8 cellular contexts compared by ENCODE assay signal in genomic region chr3:49412632-49413337, GRCh38. TPM values are rescaled to one million over a fixed set of nuclear protein-coding genes. Genes with fewer than 3 reads are reported as not detected.
DNase-seq lines count a peak whose midpoint lies in the region; ATAC-seq and TF ChIP-seq lines count a peak whose summit lies in the region.

No MANE protein-coding gene starts in this region.

- peaks cover 41% of the 10 kb centered on the region for H3K4me1 ChIP-seq in psoas muscle

- ATAC-seq in SK-N-SH treated with all-trans-retinoic acid at 6 μM for 48 hours = peak; percentile 12; the same call in 2 of the 3 replicates
- ATAC-seq in psoas muscle = no peak
- no peak for ATAC-seq in GM18909 (IDR thresholded peaks at IDR 0.05; ENCODE audit: poor library complexity, unreplicated experiment)

- DNase-seq in fibroblast of mammary gland (ENCODE audit: low read depth) (no peak), psoas muscle (peak in 1 of 2 donors; percentile 44), NCI-H524 treated with DMSO at 0.1 percent for 48 hours (lab: John Stamatoyannopoulos, UW) (no peak), dedifferentiated amniotic fluid mesenchymal stem cell (ENCODE audit: extremely low spot score) (no peak), hippocampal formation (lab: John Stamatoyannopoulos, UW) (no peak)

- intact Hi-C loops in psoas muscle (cut with DNase I) = loop anchor here in 1 of 2 donors (5.0 kb wide), 1 partner anchor 70 kb away; the partner anchor contains the start of gene USP4

- WGBS in psoas muscle, 3 donors = 21 to 23% (median 22%) methylated on average over 16 of the region's 16 CpGs

- no peaks in the 10 kb centered on the region for H3K9me3 ChIP-seq in psoas muscle

- no peak for TF ChIP-seq CTCF in GM12875 (IDR thresholded peaks at IDR 0.05; ENCODE audit: borderline replicate concordance, insufficient read depth, low read depth, low read length)
- no peak for TF ChIP-seq CTCF in fibroblast of mammary gland (conservative IDR thresholded peaks at IDR 0.05; ENCODE audit: control insufficient read depth, insufficient read depth, low read depth, low read length)
- no peak for TF ChIP-seq CTCF in psoas muscle (IDR thresholded peaks at IDR 0.05)

- H3K4me3 ChIP-seq in GM12875 (ENCODE audit: low read depth, low read length) (peak overlapping the region; percentile 86), fibroblast of mammary gland (ENCODE audit: control insufficient read depth, low read depth, low read length) (peak overlapping the region; percentile 91), psoas muscle (peak overlapping the region; percentile 87)

- H3K27ac ChIP-seq in psoas muscle = peak overlapping the region; percentile 99

- H3K27me3 ChIP-seq in psoas muscle (ENCODE audit: insufficient read depth in 3 of 3, low read length in 2 of 3) = no peaks in the 10 kb centered on the region

- peaks cover 0 to 44% of the 10 kb centered on the region in 2 donors for H3K36me3 ChIP-seq in psoas muscle (ENCODE audit: insufficient read depth in 1 of 2, low read depth in 1 of 2)

TF ChIP-seq in SK-N-SH treated with all-trans-retinoic acid at 6 μM for 48 hours, 23 proteins besides CTCF, POLR2A, EP300 and RAD21:
- TF ChIP-seq, protein P1, sequence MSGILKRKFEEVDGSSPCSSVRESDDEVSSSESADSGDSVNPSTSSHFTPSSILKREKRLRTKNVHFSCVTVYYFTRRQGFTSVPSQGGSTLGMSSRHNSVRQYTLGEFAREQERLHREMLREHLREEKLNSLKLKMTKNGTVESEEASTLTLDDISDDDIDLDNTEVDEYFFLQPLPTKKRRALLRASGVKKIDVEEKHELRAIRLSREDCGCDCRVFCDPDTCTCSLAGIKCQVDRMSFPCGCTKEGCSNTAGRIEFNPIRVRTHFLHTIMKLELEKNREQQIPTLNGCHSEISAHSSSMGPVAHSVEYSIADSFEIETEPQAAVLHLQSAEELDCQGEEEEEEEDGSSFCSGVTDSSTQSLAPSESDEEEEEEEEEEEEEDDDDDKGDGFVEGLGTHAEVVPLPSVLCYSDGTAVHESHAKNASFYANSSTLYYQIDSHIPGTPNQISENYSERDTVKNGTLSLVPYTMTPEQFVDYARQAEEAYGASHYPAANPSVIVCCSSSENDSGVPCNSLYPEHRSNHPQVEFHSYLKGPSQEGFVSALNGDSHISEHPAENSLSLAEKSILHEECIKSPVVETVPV (CRISPR knock-in tag; IDR thresholded peaks at IDR 0.05) = no peak
- TF ChIP-seq ZC3H10 (CRISPR knock-in tag; IDR thresholded peaks at IDR 0.05) (no peak), ZFP30 (CRISPR knock-in tag; IDR thresholded peaks at IDR 0.05) (no peak), ARNTL (CRISPR knock-in tag; IDR thresholded peaks at IDR 0.05; ENCODE audit: borderline replicate concordance, low read depth) (no peak)
- TF ChIP-seq, protein P2, sequence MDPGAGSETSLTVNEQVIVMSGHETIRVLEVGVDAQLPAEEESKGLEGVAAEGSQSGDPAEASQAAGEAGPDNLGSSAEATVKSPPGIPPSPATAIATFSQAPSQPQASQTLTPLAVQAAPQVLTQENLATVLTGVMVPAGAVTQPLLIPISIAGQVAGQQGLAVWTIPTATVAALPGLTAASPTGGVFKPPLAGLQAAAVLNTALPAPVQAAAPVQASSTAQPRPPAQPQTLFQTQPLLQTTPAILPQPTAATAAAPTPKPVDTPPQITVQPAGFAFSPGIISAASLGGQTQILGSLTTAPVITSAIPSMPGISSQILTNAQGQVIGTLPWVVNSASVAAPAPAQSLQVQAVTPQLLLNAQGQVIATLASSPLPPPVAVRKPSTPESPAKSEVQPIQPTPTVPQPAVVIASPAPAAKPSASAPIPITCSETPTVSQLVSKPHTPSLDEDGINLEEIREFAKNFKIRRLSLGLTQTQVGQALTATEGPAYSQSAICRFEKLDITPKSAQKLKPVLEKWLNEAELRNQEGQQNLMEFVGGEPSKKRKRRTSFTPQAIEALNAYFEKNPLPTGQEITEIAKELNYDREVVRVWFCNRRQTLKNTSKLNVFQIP (CRISPR knock-in tag; IDR thresholded peaks at IDR 0.05; ENCODE audit: borderline replicate concordance, low read depth) = no peak

RNA-seq across cellular contexts. Expression of gene TCTA, which starts 0.6 kb away (rescaled TPM):
- total RNA-seq in psoas muscle = 10 to 100 TPM; 11.4 to 23.4 (median 16.7) TPM
- polyA plus RNA-seq in psoas muscle = 10 to 100 TPM; 13.8 to 46.1 (median 18.1) TPM

RNA-seq across cellular contexts. Expression of gene RHOA, which starts 1.0 kb away (rescaled TPM):
- total RNA-seq in psoas muscle = 100 to 1,000 TPM; 251 to 334 (median 271) TPM
- polyA plus RNA-seq in psoas muscle = 100 to 1,000 TPM; 179 to 341 (median 287) TPM

RNA-seq across cellular contexts. Expression of gene AMT, which starts 9.5 kb away (rescaled TPM):
- 1 to 10 TPM; 1.7 to 5.3 (median 2.4) TPM for total RNA-seq in psoas muscle
- polyA plus RNA-seq in psoas muscle = 1 to 10 TPM in 2 of 3 donors, under 1 TPM in 1; 0.80 to 1.0 (median 1.0) TPM

RNA-seq across cellular contexts. Expression of gene NICN1, which starts 16.3 kb away (rescaled TPM):
- total RNA-seq in psoas muscle = 10 to 100 TPM in 1 of 4 donors, 1 to 10 TPM in 3; 4.6 to 12.3 (median 7.4) TPM
- 10 to 100 TPM in 2 of 3 donors, 1 to 10 TPM in 1; 4.0 to 11.2 (median 10.2) TPM for polyA plus RNA-seq in psoas muscle

RNA-seq across cellular contexts. Expression of gene GPX1, which starts 54.6 kb away (rescaled TPM):
- 100 to 1,000 TPM; 100 to 129 (median 116) TPM for total RNA-seq in psoas muscle
- 100 to 1,000 TPM; 164 to 251 (median 189) TPM for polyA plus RNA-seq in psoas muscle
